In the genomic region with DNA sequence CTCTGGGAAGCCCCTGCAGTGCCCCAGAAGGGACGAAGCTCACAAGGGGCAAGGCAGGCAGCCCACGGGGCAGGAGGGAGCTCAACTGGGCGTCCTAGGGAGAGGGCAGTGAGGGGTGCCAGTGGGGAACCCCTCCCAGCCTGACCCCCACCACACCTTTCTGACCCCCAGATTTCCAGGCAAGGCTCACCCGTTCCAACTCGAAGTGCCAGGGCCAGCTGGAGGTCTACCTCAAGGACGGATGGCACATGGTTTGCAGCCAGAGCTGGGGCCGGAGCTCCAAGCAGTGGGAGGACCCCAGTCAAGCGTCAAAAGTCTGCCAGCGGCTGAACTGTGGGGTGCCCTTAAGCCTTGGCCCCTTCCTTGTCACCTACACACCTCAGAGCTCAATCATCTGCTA, we compare ENCODE assay signal across 23 cellular contexts. TPM values are rescaled to one million over a fixed set of nuclear protein-coding genes. Genes with fewer than 3 reads are reported as not detected.
"Had no signal": no experiment of that assay in that cellular context is flagged by ENCODE, and none has a peak within 500 bp of the region (broad histone marks: within the 10 kb centered on the region; RNA-seq: fewer than 3 reads in every experiment).

No MANE protein-coding gene starts in this region.

- H3K27me3 ChIP-seq: ascending aorta, breast epithelium, right atrium auricular region, suprapubic skin had no signal

- H3K4me1 Mint-ChIP-seq: WTC11 had no signal

- H3K4me3 ChIP-seq: ascending aorta, breast epithelium, right atrium auricular region, suprapubic skin had no signal

- H3K36me3 Mint-ChIP-seq: type B pancreatic cell, WTC11 had no signal

- DNase-seq: activated CD4-positive, alpha-beta T cell treated with anti-CD3 and anti-CD28 coated beads, Interleukin-2, amount 10 ng/mL, durations not matched to agents 7 days and 5 days; activated CD8-positive, alpha-beta memory T cell treated with anti-CD3 and anti-CD28 coated beads, Interleukin-2, amount 10 ng/mL, durations not matched to agents 7 days and 5 days; activated T-cell treated with anti-CD3 and anti-CD28 coated beads, Interleukin-2, amount 50 U/mL, for 48 hours; head of caudate nucleus; mesendoderm; SHP77 treated with DMSO at 0.1 percent for 48 hours; stimulated activated CD4-positive, alpha-beta T cell treated with anti-CD3 and anti-CD28 coated beads, Interleukin-4, amount 100 ng/mL, for 1 hour; stimulated activated naive CD4-positive, alpha-beta T cell treated with Interleukin-2 at 50 U/mL for 16 hours; T-helper 2 cell had no signal

- H3K27me3 Mint-ChIP-seq: activated CD4-positive, alpha-beta T cell treated with anti-CD3 and anti-CD28 coated beads, Interleukin-2, amount 10 ng/mL, durations not matched to agents 7 days and 5 days; activated CD8-positive, alpha-beta memory T cell treated with anti-CD3 and anti-CD28 coated beads, Interleukin-2, amount 10 ng/mL, durations not matched to agents 7 days and 5 days; type B pancreatic cell had no signal

- H3K9me3 Mint-ChIP-seq: activated CD4-positive, alpha-beta T cell treated with anti-CD3 and anti-CD28 coated beads, Interleukin-2, amount 10 ng/mL, durations not matched to agents 7 days and 5 days; dendritic cell treated with granulocyte-macrophage colony-stimulating factor and Interleukin-4, amounts not matched to agents 40 ng/mL and 50 ng/mL, for 4 days; nephron; type B pancreatic cell; WTC11 had no signal

- H3K27ac ChIP-seq: ascending aorta, breast epithelium, right atrium auricular region, suprapubic skin had no signal

- H3K9me3 ChIP-seq: ascending aorta, breast epithelium, right atrium auricular region, suprapubic skin had no signal

- H3K4me1 ChIP-seq: ascending aorta, breast epithelium had no signal

- ATAC-seq: activated CD8-positive, alpha-beta memory T cell treated with anti-CD3 and anti-CD28 coated beads, Interleukin-2, amount 10 ng/mL, durations not matched to agents 7 days and 5 days; SK-N-SH treated with all-trans-retinoic acid at 6 μM for 48 hours; WTC11 had no signal

- H3K36me3 ChIP-seq: ascending aorta, breast epithelium, right atrium auricular region, suprapubic skin had no signal

- H3K27ac Mint-ChIP-seq: dendritic cell treated with granulocyte-macrophage colony-stimulating factor and Interleukin-4, amounts not matched to agents 40 ng/mL and 50 ng/mL, for 4 days; nephron; progenitor cell of endocrine pancreas; type B pancreatic cell; WTC11 had no signal

- H3K4me3 Mint-ChIP-seq: activated CD4-positive, alpha-beta T cell treated with anti-CD3 and anti-CD28 coated beads, Interleukin-2, amount 10 ng/mL, durations not matched to agents 7 days and 5 days; activated CD8-positive, alpha-beta memory T cell treated with anti-CD3 and anti-CD28 coated beads, Interleukin-2, amount 10 ng/mL, durations not matched to agents 7 days and 5 days; dendritic cell treated with granulocyte-macrophage colony-stimulating factor and Interleukin-4, amounts not matched to agents 40 ng/mL and 50 ng/mL, for 4 days; nephron; type B pancreatic cell; WTC11 had no signal

RNA-seq across cellular contexts. Expression of a gene that starts 15.7 kb away (rescaled TPM):
- total RNA-seq: cerebellum, epithelial cell of proximal tubule, frontal cortex, progenitor cell of endocrine pancreas, skeletal muscle tissue had no signal
